In the genomic region with DNA sequence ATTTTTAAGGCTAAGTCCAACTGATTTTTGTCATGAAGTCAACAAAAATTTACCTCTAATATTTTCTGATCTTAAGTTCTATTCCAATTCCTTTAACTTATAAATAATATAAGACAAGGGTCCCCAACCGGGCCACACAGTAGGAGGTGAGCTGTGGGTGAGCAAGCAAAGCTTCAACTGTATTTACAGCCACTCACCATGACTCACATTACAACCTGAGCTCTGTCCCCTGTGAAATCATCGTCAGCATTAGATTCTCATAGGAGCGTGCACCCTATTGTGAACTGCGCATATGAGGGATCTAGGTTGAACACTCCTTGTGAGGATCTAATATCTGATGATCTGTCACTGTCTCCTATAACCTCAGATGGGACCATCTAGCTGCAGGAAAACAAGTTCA, we compare ENCODE assay signal across 18 cellular contexts.
DNase-seq lines count a peak whose midpoint lies in the region; ATAC-seq and TF ChIP-seq lines count a peak whose summit lies in the region.
"Had no signal": no experiment of that assay in that cellular context is flagged by ENCODE, and none has a peak within 500 bp of the region (broad histone marks: within the 10 kb centered on the region; RNA-seq: fewer than 3 reads in every experiment).

No MANE protein-coding gene starts in this region.

- H3K9me3 ChIP-seq in heart right ventricle (no peaks in the 10 kb centered on the region), PC-3 (ENCODE audit: low read length) (no peaks in the 10 kb centered on the region), left lung (no peaks in the 10 kb centered on the region)

- DNase-seq in Right ventricle myocardium inferior (ENCODE audit: missing footprints) (peak; percentile 48), heart right ventricle (no peak), PC-3 (peak; percentile 62), epithelial cell of esophagus (ENCODE audit: low read depth) (peak; percentile 37), left lung (no peak)
- DNase-seq: 8988T; Calu3; CD8-positive, alpha-beta T cell; DMS 273 treated with DMSO at 0.1 percent for 48 hours; DMS53; DND-41; EL; GOT3; H9 had no signal

- H3K9ac ChIP-seq in PC-3 (ENCODE audit: low read length): no peak overlapping the region
- H3K9ac ChIP-seq: BLaER1 treated with 17β-estradiol and CSF1 and Interleukin-3, amounts not matched to agents 10 nM and 100 nM had no signal

- no peak for TF ChIP-seq CTCF in heart right ventricle (IDR thresholded peaks at IDR 0.05)
- no peak for TF ChIP-seq CTCF in PC-3 (conservative IDR thresholded peaks at IDR 0.05; ENCODE audit: low read depth, low read length)
- no peak for TF ChIP-seq CTCF in epithelial cell of esophagus (IDR thresholded peaks at IDR 0.05; ENCODE audit: insufficient read depth, low read depth, low read length, missing control alignments)
- TF ChIP-seq CTCF in left lung (IDR thresholded peaks at IDR 0.05): no peak

- intact Hi-C loops in Right ventricle myocardium inferior (cut with DNase I) (no loop called here), heart right ventricle (cut with DNase I) (no loop called here), PC-3 (cut with micrococcal nuclease) (no loop called here), left lung (cut with DNase I) (no loop called here)

- no peaks in the 10 kb centered on the region for H3F3A ChIP-seq in PC-3 (ENCODE audit: low read length, unreplicated experiment)

- no peaks in the 10 kb centered on the region for H3K79me2 ChIP-seq in PC-3 (ENCODE audit: low read length)

- H3K36me3 ChIP-seq in heart right ventricle (no peaks in the 10 kb centered on the region), PC-3 (ENCODE audit: low read depth, low read length) (no peaks in the 10 kb centered on the region), left lung (no peaks in the 10 kb centered on the region)
- H3K36me3 ChIP-seq: BLaER1 treated with 17β-estradiol and CSF1 and Interleukin-3, amounts not matched to agents 10 nM and 100 nM had no signal

- no peak overlapping the region for H2AFZ ChIP-seq in PC-3 (ENCODE audit: low read length)

- H4K20me1 ChIP-seq in PC-3 (ENCODE audit: low read length): no peaks in the 10 kb centered on the region
- H4K20me1 ChIP-seq: BLaER1 treated with 17β-estradiol and CSF1 and Interleukin-3, amounts not matched to agents 10 nM and 100 nM had no signal

- H3K4me3 ChIP-seq in heart right ventricle (no peak overlapping the region), PC-3 (ENCODE audit: low read length) (no peak overlapping the region), epithelial cell of esophagus (ENCODE audit: low read length) (no peak overlapping the region), left lung (no peak overlapping the region)
- H3K4me3 ChIP-seq: BLaER1 treated with 17β-estradiol and CSF1 and Interleukin-3, amounts not matched to agents 10 nM and 100 nM had no signal

- 89 to 91% methylated on average over 4 of the region's 4 CpGs for WGBS in heart right ventricle, 2 donors

- H3K27ac ChIP-seq in heart right ventricle (no peak overlapping the region), PC-3 (ENCODE audit: low read length) (no peak overlapping the region), left lung (no peak overlapping the region)
- H3K27ac ChIP-seq: BLaER1 treated with 17β-estradiol and CSF1 and Interleukin-3, amounts not matched to agents 10 nM and 100 nM had no signal

- ATAC-seq in Right ventricle myocardium inferior (no peak), heart right ventricle (no peak), PC-3 (peak; percentile 84), left lung (no peak), GM21526 (IDR thresholded peaks at IDR 0.05; ENCODE audit: low FRiP score, unreplicated experiment) (no peak), GM21447 (IDR thresholded peaks at IDR 0.05; ENCODE audit: unreplicated experiment) (no peak)
- ATAC-seq: CD8-positive, alpha-beta T cell; HepG2 had no signal

- H3K4me1 ChIP-seq in heart right ventricle (no peaks in the 10 kb centered on the region), PC-3 (ENCODE audit: insufficient read depth, low read length) (no peaks in the 10 kb centered on the region), left lung (no peaks in the 10 kb centered on the region)

- H3K9me2 ChIP-seq in PC-3 (replicated peaks; ENCODE audit: low read length): no peaks in the 10 kb centered on the region

- H3K27me3 ChIP-seq in heart right ventricle (no peaks in the 10 kb centered on the region), PC-3 (ENCODE audit: low read length) (no peaks in the 10 kb centered on the region), left lung (no peaks in the 10 kb centered on the region)
- H3K27me3 ChIP-seq: BLaER1 treated with 17β-estradiol and CSF1 and Interleukin-3, amounts not matched to agents 10 nM and 100 nM had no signal

- BruUV-seq in PC-3 (replicated peaks; lab: Mats Ljungman, UMichigan): no TSS peak

- H3K4me2 ChIP-seq in PC-3 (ENCODE audit: low read length): no peak overlapping the region
- H3K4me2 ChIP-seq: BLaER1 treated with 17β-estradiol and CSF1 and Interleukin-3, amounts not matched to agents 10 nM and 100 nM had no signal

- POLR2A ChIA-PET in PC-3 (lab: Charles Lee; ENCODE audit: unreplicated experiment): interaction anchor here (0.6 kb wide), 1 partner anchor 903 kb away, joined by 4 read pairs; no protein-coding TSS in a partner anchor

- CTCF ChIA-PET in PC-3 (lab: Charles Lee): no interaction called here

Comparison
In these comparisons a context has a peak if more than half of its experiments do, and no peak if none do; other contexts are left out.
1. DNase-seq: peak in Right ventricle myocardium inferior (single experiment), PC-3 (single experiment) and epithelial cell of esophagus (single experiment); none in heart right ventricle (0 of 2) and left lung (0 of 2).